In the genomic region with DNA sequence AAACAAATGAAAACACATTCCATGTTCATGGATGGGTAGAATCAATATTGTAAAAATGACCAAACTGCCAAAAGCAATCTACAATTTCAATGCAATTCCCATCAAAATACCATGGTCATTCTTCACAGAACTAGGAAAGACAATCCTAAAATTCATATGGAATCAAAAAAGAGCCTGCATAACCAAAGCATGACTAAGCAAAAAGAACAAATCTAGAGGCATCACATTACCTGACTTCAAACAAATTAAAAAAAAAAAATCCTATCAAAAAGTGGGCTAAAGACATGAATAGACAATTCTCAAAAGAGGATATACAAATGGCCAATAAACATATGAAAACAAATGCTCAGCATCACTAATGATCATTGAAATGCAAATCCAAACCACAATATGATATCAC, we compare ENCODE assay signal across 24 cellular contexts.
A peak's percentile ranks its signal among the peaks of the same experiment; 100 is the strongest.
DNase-seq lines count a peak whose midpoint lies in the region; ATAC-seq, FAIRE-seq and TF ChIP-seq lines count a peak whose summit lies in the region.
"Had no signal": no experiment of that assay in that cellular context is flagged by ENCODE, and none has a peak within 500 bp of the region (broad histone marks: within the 10 kb centered on the region; RNA-seq: fewer than 3 reads in every experiment).

No MANE protein-coding gene starts in this region.

- no peaks in the 10 kb centered on the region for H3K4me1 Mint-ChIP-seq in CD4-positive, alpha-beta T cell (ENCODE audit: low read depth)
- H3K4me1 Mint-ChIP-seq: B cell; CD4-positive, alpha-beta memory T cell; CD8-positive, alpha-beta memory T cell had no signal

- H3K9me3 ChIP-seq in A549 = no peaks in the 10 kb centered on the region
- H3K9me3 ChIP-seq in K562 (replicated peaks; ENCODE audit: control insufficient read depth, insufficient read depth, low read depth, low read length) = no peaks in the 10 kb centered on the region
- no peaks in the 10 kb centered on the region for H3K9me3 ChIP-seq in CD4-positive, alpha-beta T cell (ENCODE audit: control insufficient read depth, low read length)

- FAIRE-seq in A549 (lab: Jason Lieb, UNC) (no peak), K562 (lab: Jason Lieb, UNC) (no peak)
- FAIRE-seq: A204.1, GM12878, GM12892, GM18507 had no signal

- H3K79me2 ChIP-seq in K562 (ENCODE audit: control insufficient read depth, insufficient read depth, low read length) = no peaks in the 10 kb centered on the region

- peaks cover 5% of the 10 kb centered on the region for H3K9me3 Mint-ChIP-seq in CD4-positive, alpha-beta T cell

- H2AFZ ChIP-seq in K562 (ENCODE audit: low read depth, low read length) = no peak overlapping the region

- no peak overlapping the region for H3K27ac Mint-ChIP-seq in CD4-positive, alpha-beta T cell
- H3K27ac Mint-ChIP-seq: B cell; CD4-positive, alpha-beta memory T cell; CD8-positive, alpha-beta memory T cell had no signal

- TF ChIP-seq POLR2A in A549 (IDR thresholded peaks at IDR 0.05; ENCODE audit: low read length) = no peak
- TF ChIP-seq POLR2A in K562 (conservative IDR thresholded peaks at IDR 0.05) = no peak

- H3K4me2 ChIP-seq in A549 (no peak overlapping the region), K562 (ENCODE audit: insufficient read depth, low read length) (no peak overlapping the region)
- H3K4me2 ChIP-seq: BLaER1 treated with 17β-estradiol and CSF1 and Interleukin-3, amounts not matched to agents 10 nM and 100 nM had no signal

- H3K27me3 ChIP-seq in K562 (ENCODE audit: control insufficient read depth in 2 of 2, insufficient read depth in 2 of 2, low read length in 2 of 2) = no peaks in the 10 kb centered on the region
- no peaks in the 10 kb centered on the region for H3K27me3 ChIP-seq in CD4-positive, alpha-beta T cell (ENCODE audit: control insufficient read depth, insufficient read depth, low read length)
- H3K27me3 ChIP-seq: BLaER1 treated with 17β-estradiol and CSF1 and Interleukin-3, amounts not matched to agents 10 nM and 100 nM had no signal

- intact Hi-C loops in K562 (cut with micrococcal nuclease) = no loop called here
- intact Hi-C loops in CD4-positive, alpha-beta T cell (cut with DNase I, micrococcal nuclease) = no loop called here

- no peak for DNase-seq in A549 (ENCODE audit: low read depth in 1 of 2, low spot score in 1 of 2)
- DNase-seq in HT1080 (ENCODE audit: low read depth) = peak; percentile 5
- no peak for DNase-seq in K562 (ENCODE audit: extremely low read depth in 1 of 4, low spot score in 3 of 4)
- no peak for DNase-seq in CD4-positive, alpha-beta T cell
- DNase-seq: 8988T; AML-193; CD4-positive, alpha-beta memory T cell; CD8-positive, alpha-beta memory T cell; COR-L47; DMS 273 treated with DMSO at 0.1 percent for 48 hours; DMS153; DMS53; DMS79; DND-41; EL; GDM1 had no signal

- no peaks in the 10 kb centered on the region for H3K36me3 ChIP-seq in K562 (ENCODE audit: control insufficient read depth, insufficient read depth, low read length)
- H3K36me3 ChIP-seq: BLaER1 treated with 17β-estradiol and CSF1 and Interleukin-3, amounts not matched to agents 10 nM and 100 nM had no signal

- no peak overlapping the region for H3K9ac ChIP-seq in K562 (ENCODE audit: insufficient read depth in 1 of 2, low read depth in 2 of 2, low read length in 2 of 2)
- H3K9ac ChIP-seq: BLaER1 treated with 17β-estradiol and CSF1 and Interleukin-3, amounts not matched to agents 10 nM and 100 nM had no signal

- H3K27ac ChIP-seq in A549 (no peak overlapping the region), K562 (ENCODE audit: extremely low read depth, low read depth, low read length) (no peak overlapping the region)
- H3K27ac ChIP-seq in CD4-positive, alpha-beta T cell (ENCODE audit: low read depth, low read length) = no peak overlapping the region
- H3K27ac ChIP-seq: BLaER1 treated with 17β-estradiol and CSF1 and Interleukin-3, amounts not matched to agents 10 nM and 100 nM; C4-2B had no signal

- BruUV-seq in K562 (replicated peaks; lab: Mats Ljungman, UMichigan) = no TSS peak

- ATAC-seq in A549 (no peak), K562 (no peak), HG03139 (IDR thresholded peaks at IDR 0.05; ENCODE audit: unreplicated experiment) (no peak)
- no peak for ATAC-seq in CD4-positive, alpha-beta T cell (ENCODE audit: poor library complexity)
- ATAC-seq: GM12878 had no signal

- TF ChIP-seq EP300 in A549 (IDR thresholded peaks at IDR 0.05) = no peak
- no peak for TF ChIP-seq EP300 in K562 (IDR thresholded peaks at IDR 0.05; ENCODE audit: low read length)

- H3K4me3 ChIP-seq in A549 (no peak overlapping the region), K562 (no peak overlapping the region)
- H3K4me3 ChIP-seq: BLaER1 treated with 17β-estradiol and CSF1 and Interleukin-3, amounts not matched to agents 10 nM and 100 nM; GM12878 had no signal

- TF ChIP-seq RAD21 in A549 (conservative IDR thresholded peaks at IDR 0.05 in 1 of 2, IDR thresholded peaks at IDR 0.05 in 1 of 2) (no peak), K562 (CRISPR knock-in tag; conservative IDR thresholded peaks at IDR 0.05 in 1 of 2, IDR thresholded peaks at IDR 0.05 in 1 of 2) (no peak)

- no peaks in the 10 kb centered on the region for H3K4me1 ChIP-seq in A549
- H3K4me1 ChIP-seq in K562 (replicated peaks in 1 of 2; ENCODE audit: control insufficient read depth in 2 of 2, insufficient read depth in 2 of 2, low read length in 2 of 2) = no peaks in the 10 kb centered on the region
- H3K4me1 ChIP-seq: BLaER1 treated with 17β-estradiol and CSF1 and Interleukin-3, amounts not matched to agents 10 nM and 100 nM had no signal

- H3K4me3 Mint-ChIP-seq in CD4-positive, alpha-beta T cell = no peak overlapping the region
- H3K4me3 Mint-ChIP-seq: B cell; CD4-positive, alpha-beta memory T cell; CD8-positive, alpha-beta memory T cell had no signal

- H4K20me1 ChIP-seq in K562 (replicated peaks; ENCODE audit: control insufficient read depth, insufficient read depth, low read length) = no peaks in the 10 kb centered on the region
- H4K20me1 ChIP-seq: BLaER1 treated with 17β-estradiol and CSF1 and Interleukin-3, amounts not matched to agents 10 nM and 100 nM had no signal

- in situ Hi-C loops in K562 (cut with MboI) = no loop called here

- POLR2A ChIA-PET in A549 (lab: Yijun Ruan, JAX) (no interaction called here), K562 (lab: Yijun Ruan, JAX) (no interaction called here)
- POLR2A ChIA-PET in CD4-positive, alpha-beta T cell (lab: Charles Lee) = no interaction called here

- CTCF ChIA-PET in A549 (lab: Yijun Ruan, JAX) = no interaction called here
- CTCF ChIA-PET in K562 (lab: Yijun Ruan, JAX; ENCODE audit: low intra/inter-chr PET ratio) = no interaction called here
- CTCF ChIA-PET in CD4-positive, alpha-beta T cell (lab: Charles Lee) = no interaction called here

- no peaks in the 10 kb centered on the region for H3K27me3 Mint-ChIP-seq in CD4-positive, alpha-beta T cell
- H3K27me3 Mint-ChIP-seq: B cell; CD4-positive, alpha-beta memory T cell; CD8-positive, alpha-beta memory T cell had no signal

- H3K36me3 Mint-ChIP-seq in CD4-positive, alpha-beta T cell (ENCODE audit: low read depth) = no peaks in the 10 kb centered on the region
- H3K36me3 Mint-ChIP-seq: CD4-positive, alpha-beta memory T cell; CD8-positive, alpha-beta memory T cell had no signal

- no peaks in the 10 kb centered on the region for H3K9me1 ChIP-seq in K562 (ENCODE audit: control insufficient read depth, insufficient read depth, low read length)

- TF ChIP-seq CTCF in A549 (IDR thresholded peaks at IDR 0.05) (no peak), K562 (IDR thresholded peaks at IDR 0.05 in 2 of 3, conservative IDR thresholded peaks at IDR 0.05 in 1 of 3; ENCODE audit: insufficient read depth in 2 of 3, low read depth in 1 of 3, low read length in 3 of 3) (no peak)
- no peak for TF ChIP-seq CTCF in CD4-positive, alpha-beta T cell (IDR thresholded peaks at IDR 0.05)

TF ChIP-seq in A549, 52 proteins besides CTCF, POLR2A, EP300 and RAD21 (continues in another document):
- no peak for TF ChIP-seq CEBPB (IDR thresholded peaks at IDR 0.05)
- no peak for TF ChIP-seq EHF (CRISPR knock-in tag; IDR thresholded peaks at IDR 0.05)

TF ChIP-seq in K562, 482 proteins besides CTCF, POLR2A, EP300 and RAD21 (continues in another document):
- TF ChIP-seq ADNP (tag; IDR thresholded peaks at IDR 0.05) = no peak
- no peak for TF ChIP-seq KDM4B (IDR thresholded peaks at IDR 0.05; ENCODE audit: borderline replicate concordance in 2 of 2, low read depth in 1 of 2)
- no peak for TF ChIP-seq ZNF830 (CRISPR knock-in tag; IDR thresholded peaks at IDR 0.05)
- TF ChIP-seq CUX1 (CRISPR knock-in tag; IDR thresholded peaks at IDR 0.05) = no peak

Comparison
In these comparisons a context has a peak if more than half of its experiments do, and no peak if none do; other contexts are left out.
1. Of the 35 proteins assayed by ChIP-seq in both K562 and A549: peak only in K562: none; only in A549: MAFK; in both: none; in neither: 34.